ENCODE assay signal across 18 cellular contexts in the genomic region with DNA sequence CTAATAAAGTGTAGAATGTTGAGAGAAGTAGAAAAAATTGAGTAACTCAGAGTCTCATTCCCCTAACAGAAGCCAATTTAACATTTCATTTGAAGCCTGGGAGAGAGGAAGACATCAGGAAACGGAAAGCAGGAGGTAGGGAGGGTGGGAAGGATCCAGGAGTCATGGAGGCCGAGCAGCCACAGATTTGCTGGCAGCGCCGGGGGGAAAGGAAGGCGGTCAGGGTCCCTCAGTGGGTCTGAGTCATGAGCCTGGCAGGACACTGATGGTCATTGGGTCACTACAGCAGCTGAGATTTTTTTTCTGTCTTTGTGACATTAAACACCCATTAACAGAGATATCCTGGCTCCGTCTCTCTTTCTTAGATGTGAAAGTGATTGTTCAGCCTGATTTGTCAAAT.
DNase-seq lines count a peak whose midpoint lies in the region; ATAC-seq, FAIRE-seq and TF ChIP-seq lines count a peak whose summit lies in the region.
"Had no signal": no experiment of that assay in that cellular context is flagged by ENCODE, and none has a peak within 500 bp of the region (broad histone marks: within the 10 kb centered on the region; RNA-seq: fewer than 3 reads in every experiment).

No MANE protein-coding gene starts in this region.

- H2AK5ac ChIP-seq in neuronal stem cell (ENCODE audit: low read depth, low read length), result no peak overlapping the region

- H3K9ac ChIP-seq in BLaER1 (no peak overlapping the region), keratinocyte (ENCODE audit: control insufficient read depth, extremely low read depth, insufficient read depth, low read length) (no peak overlapping the region), neuronal stem cell (ENCODE audit: low read depth, low read length, poor library complexity) (no peak overlapping the region)

- no peak overlapping the region for H3K4me3 ChIP-seq in BLaER1
- no peak overlapping the region for H3K4me3 ChIP-seq in keratinocyte (ENCODE audit: control insufficient read depth in 2 of 3, extremely low read depth in 1 of 3, insufficient read depth in 2 of 3, low read depth in 1 of 3, low read length in 3 of 3)
- no peak overlapping the region for H3K4me3 ChIP-seq in neuronal stem cell (ENCODE audit: low read length in 2 of 2)

- no peak overlapping the region for H2BK120ac ChIP-seq in neuronal stem cell (ENCODE audit: low read depth, low read length)

- no peak overlapping the region for H4K8ac ChIP-seq in neuronal stem cell (ENCODE audit: low read depth, low read length)

- H3K27me3 ChIP-seq in BLaER1 (no peaks in the 10 kb centered on the region), keratinocyte (ENCODE audit: control insufficient read depth, extremely low read depth, insufficient read depth, low read length) (no peaks in the 10 kb centered on the region), neuronal stem cell (ENCODE audit: control insufficient read depth in 3 of 3, insufficient read depth in 3 of 3, low read depth in 1 of 3, low read length in 3 of 3) (no peaks in the 10 kb centered on the region)

- ATAC-seq in HG03159 (IDR thresholded peaks at IDR 0.05; ENCODE audit: unreplicated experiment) (no peak), HG03520 (IDR thresholded peaks at IDR 0.05; ENCODE audit: unreplicated experiment) (no peak)

- no peaks in the 10 kb centered on the region for H3K9me1 ChIP-seq in keratinocyte (ENCODE audit: control insufficient read depth, extremely low read depth, insufficient read depth, low read length)

- no CpG with 5 or more reads among the region's 6 CpGs for WGBS in neuronal stem cell (ENCODE audit: extremely low coverage in 2 of 2, insufficient read length in 2 of 2, insufficient replicate concordance in 1 of 2), 2 donors

- H3K18ac ChIP-seq in neuronal stem cell (ENCODE audit: low read length), result peak overlapping the region; percentile 59

- H3K4me1 ChIP-seq in BLaER1 (peaks cover 52% of the 10 kb centered on the region), keratinocyte (ENCODE audit: control insufficient read depth, extremely low read depth, insufficient read depth, low read length) (peaks cover 32% of the 10 kb centered on the region), neuronal stem cell (ENCODE audit: control insufficient read depth in 2 of 2, insufficient read depth in 1 of 2, low read depth in 1 of 2, low read length in 2 of 2) (peaks cover 2 to 9% of the 10 kb centered on the region in 2 donors)

- H4K91ac ChIP-seq in neuronal stem cell (ENCODE audit: low read depth, low read length, poor library complexity), result no peak overlapping the region

- H4K20me1 ChIP-seq in BLaER1 (no peaks in the 10 kb centered on the region), keratinocyte (ENCODE audit: control insufficient read depth, extremely low read depth, insufficient read depth, low read length) (no peaks in the 10 kb centered on the region)

- no peak overlapping the region for H2BK5ac ChIP-seq in neuronal stem cell (ENCODE audit: low read length)

- no peak overlapping the region for H2BK15ac ChIP-seq in neuronal stem cell (ENCODE audit: low read length)

- no peak for FAIRE-seq in keratinocyte (lab: Jason Lieb, UNC)
- FAIRE-seq: G401.6, GM12891, GM19239 had no signal

- H2AFZ ChIP-seq in keratinocyte (ENCODE audit: control insufficient read depth, low read length), result peak overlapping the region; percentile 66
- H2AFZ ChIP-seq in neuronal stem cell (ENCODE audit: low read length), result peak overlapping the region; percentile 57

- H3K36me3 ChIP-seq in BLaER1 (no peaks in the 10 kb centered on the region), keratinocyte (ENCODE audit: control insufficient read depth in 2 of 2, extremely low read depth in 1 of 2, insufficient read depth in 2 of 2, low read length in 2 of 2) (no peaks in the 10 kb centered on the region), neuronal stem cell (replicated peaks in 1 of 2; ENCODE audit: control insufficient read depth in 2 of 2, insufficient read depth in 2 of 2, low read length in 2 of 2) (no peaks in the 10 kb centered on the region)

- peak overlapping the region; percentile 60 for H3K4me2 ChIP-seq in BLaER1
- H3K4me2 ChIP-seq in keratinocyte (ENCODE audit: control insufficient read depth, extremely low read depth, insufficient read depth, low read depth, low read length), result no peak overlapping the region
- H3K4me2 ChIP-seq in neuronal stem cell (ENCODE audit: insufficient read depth, low read length, poor library complexity, severe bottlenecking), result no peak overlapping the region

- no peaks in the 10 kb centered on the region for H3K79me1 ChIP-seq in neuronal stem cell (ENCODE audit: low read depth, low read length)

- no peaks in the 10 kb centered on the region for H3K79me2 ChIP-seq in keratinocyte (ENCODE audit: control insufficient read depth, insufficient read depth, low read length)

- DNase-seq in RPMI7951 (ENCODE audit: low read depth) (peak; percentile 51), keratinocyte (ENCODE audit: low read depth, low spot score) (no peak), neuronal stem cell (ENCODE audit: low spot score) (no peak), DMS114 treated with DMSO at 0.1 percent for 48 hours (lab: John Stamatoyannopoulos, UW; ENCODE audit: unreplicated experiment) (no peak)
- DNase-seq in stimulated activated CD4-positive, alpha-beta T cell treated with anti-CD3 and anti-CD28 coated beads, Interleukin-15, amount 100 ng/mL, for 24 hours, result no peak
- DNase-seq: CD4-positive, alpha-beta T cell; DMS153; DMS79 treated with DMSO at 0.1 percent for 48 hours; HCEC 1CT; HFFc6; IMR-90 had no signal

- H3K23ac ChIP-seq in neuronal stem cell (ENCODE audit: low read depth, low read length, poor library complexity), result no peak overlapping the region

- peak overlapping the region; percentile 28; the same call in 1 of the 2 replicates for H3K27ac ChIP-seq in BLaER1
- no peak overlapping the region for H3K27ac ChIP-seq in keratinocyte (ENCODE audit: control insufficient read depth, insufficient read depth, low read length)
- no peak overlapping the region for H3K27ac ChIP-seq in neuronal stem cell (replicated peaks; ENCODE audit: low read length)
- H3K27ac ChIP-seq: 22Rv1 had no signal

- H3K9me3 ChIP-seq in BLaER1 (peaks cover 24% of the 10 kb centered on the region), keratinocyte (ENCODE audit: control insufficient read depth, low read depth, low read length) (no peaks in the 10 kb centered on the region), neuronal stem cell (replicated peaks in 1 of 2; ENCODE audit: control insufficient read depth in 2 of 2, insufficient read depth in 1 of 2, low read depth in 1 of 2, low read length in 2 of 2) (no peaks in the 10 kb centered on the region)

- dilution Hi-C loops in keratinocyte (cut with MboI; ENCODE audit: extremely low pct_ligation_motif_present, low sequenced_read_pairs), result no loop called here

- H3K4ac ChIP-seq in neuronal stem cell (ENCODE audit: low read length), result no peak overlapping the region

- H2BK12ac ChIP-seq in neuronal stem cell (ENCODE audit: low read length), result no peak overlapping the region

- H3K14ac ChIP-seq in neuronal stem cell (ENCODE audit: low read length), result no peak overlapping the region

- TF ChIP-seq CTCF in keratinocyte (optimal IDR thresholded peaks at IDR 0.05 in 1 of 3, IDR thresholded peaks at IDR 0.05 in 1 of 3, conservative IDR thresholded peaks at IDR 0.05 in 1 of 3; ENCODE audit: extremely low read depth in 1 of 3, insufficient read depth in 2 of 3, low read length in 3 of 3), result no peak
